Comparison of ENCODE assay signal across 6 cellular contexts in the genomic region with DNA sequence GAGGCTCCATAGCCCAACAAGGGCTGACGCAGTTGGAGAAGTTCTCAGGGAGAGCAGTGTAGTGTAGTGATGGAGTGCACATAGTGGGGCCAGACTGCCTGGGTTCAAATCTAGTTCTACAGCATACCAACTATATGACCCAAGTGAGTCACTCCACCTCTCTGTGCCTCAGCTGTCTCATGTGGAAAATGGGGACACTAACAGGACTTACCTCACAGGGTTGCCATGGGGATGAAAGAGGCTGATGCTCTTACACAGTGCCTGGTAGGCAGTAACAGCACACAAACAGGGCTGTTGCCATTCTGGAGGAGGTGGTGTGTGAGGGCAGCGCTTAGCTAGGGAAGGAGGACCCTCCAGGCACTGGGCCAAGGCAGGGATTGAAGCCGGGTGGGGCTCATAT. TPM values are rescaled to one million over a fixed set of nuclear protein-coding genes. Genes with fewer than 3 reads are reported as not detected.
"Had no signal": no experiment of that assay in that cellular context is flagged by ENCODE, and none has a peak within 500 bp of the region (broad histone marks: within the 10 kb centered on the region; RNA-seq: fewer than 3 reads in every experiment).

No MANE protein-coding gene starts in this region.

RNA-seq across cellular contexts. Expression of gene FCGR3B, which starts 38.4 kb away (rescaled TPM):
- total RNA-seq: HT-29, OCI-LY7, PC-3, SK-MEL-5 had no signal
- polyA plus RNA-seq: SK-N-SH had no signal

RNA-seq across cellular contexts. Expression of gene FCGR3A, which starts 43.0 kb away (rescaled TPM):
- total RNA-seq: HT-29, M059J, OCI-LY7, PC-3, SK-MEL-5 had no signal
- polyA plus RNA-seq: SK-N-SH had no signal
